8 cellular contexts compared by ENCODE assay signal in the genomic region with DNA sequence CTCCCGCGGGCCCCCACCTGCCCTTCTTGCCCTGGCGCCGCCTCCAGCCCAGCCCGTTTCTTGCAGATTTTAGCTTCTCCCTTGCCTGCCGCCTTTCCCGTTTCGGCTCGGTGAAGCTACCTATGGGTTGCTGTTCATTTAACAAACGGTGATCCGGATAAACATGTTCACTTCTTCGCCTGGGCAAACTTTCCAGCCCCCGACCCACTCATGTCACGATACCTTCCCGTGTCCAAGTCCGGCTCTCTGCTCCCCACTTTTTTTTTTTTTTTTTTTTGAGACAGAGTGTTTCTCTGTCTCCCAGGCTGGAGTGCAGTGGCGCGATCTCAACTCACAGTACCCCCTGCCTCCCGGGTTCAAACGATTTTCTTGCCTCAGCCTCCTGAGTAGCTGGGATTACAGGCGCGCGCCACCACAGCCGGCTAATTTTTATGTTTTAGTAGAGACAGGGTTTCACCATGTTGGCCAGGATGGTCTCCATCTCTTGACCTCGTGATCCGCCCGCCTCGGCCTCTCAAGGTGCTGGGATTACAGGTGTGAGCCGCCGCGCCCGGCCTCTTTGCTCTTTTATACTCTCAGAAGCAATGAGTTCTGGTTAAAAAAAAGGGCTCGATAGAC. TPM values are rescaled to one million over a fixed set of nuclear protein-coding genes. Genes with fewer than 3 reads are reported as not detected.
DNase-seq lines count a peak whose midpoint lies in the region; ATAC-seq and TF ChIP-seq lines count a peak whose summit lies in the region.

No MANE protein-coding gene starts in this region.

- H3K27ac Mint-ChIP-seq in dendritic cell treated with granulocyte-macrophage colony-stimulating factor and Interleukin-4, amounts not matched to agents 40 ng/mL and 50 ng/mL, for 4 days = peak overlapping the region; percentile 93

- H3K4me3 ChIP-seq in A673 (ENCODE audit: low read depth, low read length, poor library complexity, severe bottlenecking) (peak overlapping the region; percentile 66), muscle layer of duodenum (ENCODE audit: low read depth in 1 of 2, low read length in 2 of 2) (peak overlapping the region; percentile 75 to 87)

- TF ChIP-seq CTCF in A673 (conservative IDR thresholded peaks at IDR 0.05; ENCODE audit: low read depth, low read length) (no peak), omental fat pad (IDR thresholded peaks at IDR 0.05) (no peak)

- H3K36me3 Mint-ChIP-seq in dendritic cell treated with granulocyte-macrophage colony-stimulating factor and Interleukin-4, amounts not matched to agents 40 ng/mL and 50 ng/mL, for 4 days (ENCODE audit: low read depth) = no peaks in the 10 kb centered on the region

- no peaks in the 10 kb centered on the region for H3K27me3 Mint-ChIP-seq in dendritic cell treated with granulocyte-macrophage colony-stimulating factor and Interleukin-4, amounts not matched to agents 40 ng/mL and 50 ng/mL, for 4 days

- intact Hi-C loops in A673 (cut with micrococcal nuclease; ENCODE audit: unreplicated experiment) = no loop called here
- intact Hi-C loops in dendritic cell treated with granulocyte-macrophage colony-stimulating factor and Interleukin-4, amounts not matched to agents 40 ng/mL and 50 ng/mL, for 4 days (cut with micrococcal nuclease) = no loop called here

- H3K4me3 Mint-ChIP-seq in dendritic cell treated with granulocyte-macrophage colony-stimulating factor and Interleukin-4, amounts not matched to agents 40 ng/mL and 50 ng/mL, for 4 days = peak overlapping the region; percentile 90

- H3K27me3 ChIP-seq in A673 (replicated peaks; ENCODE audit: insufficient read depth, low read depth, low read length, poor library complexity) (no peaks in the 10 kb centered on the region), muscle layer of duodenum (ENCODE audit: low read depth, low read length) (no peaks in the 10 kb centered on the region)

- H3K36me3 ChIP-seq in A673 (ENCODE audit: insufficient read depth, low read length, poor library complexity, severe bottlenecking) (no peaks in the 10 kb centered on the region), KOPT-K1 (ENCODE audit: insufficient read depth, low read length) (no peaks in the 10 kb centered on the region), muscle layer of duodenum (ENCODE audit: control insufficient read depth in 1 of 2, insufficient read depth in 2 of 2, low read length in 2 of 2) (no peaks in the 10 kb centered on the region)

- BruUV-seq in A673 (replicated peaks; lab: Mats Ljungman, UMichigan) = TSS peak; percentile 73

- peaks cover 48% of the 10 kb centered on the region for H3K4me1 Mint-ChIP-seq in dendritic cell treated with granulocyte-macrophage colony-stimulating factor and Interleukin-4, amounts not matched to agents 40 ng/mL and 50 ng/mL, for 4 days (ENCODE audit: low read depth)

- CTCF ChIA-PET in A673 (lab: Charles Lee) = no interaction called here

- H3K9me3 Mint-ChIP-seq in dendritic cell treated with granulocyte-macrophage colony-stimulating factor and Interleukin-4, amounts not matched to agents 40 ng/mL and 50 ng/mL, for 4 days = no peaks in the 10 kb centered on the region

- H3K9me3 ChIP-seq in A673 (ENCODE audit: low read depth, low read length, poor library complexity, severe bottlenecking) (no peaks in the 10 kb centered on the region), KOPT-K1 (ENCODE audit: insufficient read depth, low read length, poor library complexity, severe bottlenecking) (no peaks in the 10 kb centered on the region), muscle layer of duodenum (ENCODE audit: control insufficient read depth in 1 of 2, low read length in 2 of 2) (no peaks in the 10 kb centered on the region)

- ATAC-seq in omental fat pad (ENCODE audit: low FRiP score) = no peak

- H3K27ac ChIP-seq in A673 (ENCODE audit: low read depth, low read length, poor library complexity, severe bottlenecking) (peak overlapping the region; percentile 96), KOPT-K1 (ENCODE audit: low read depth, low read length, poor library complexity, severe bottlenecking) (peak overlapping the region; percentile 98), muscle layer of duodenum (ENCODE audit: low read length) (peak overlapping the region; percentile 99)

- DNase-seq in A673 (ENCODE audit: low spot score) (no peak), NCI-H69 (lab: John Stamatoyannopoulos, UW) (no peak), superior temporal gyrus (ENCODE audit: extremely low spot score) (no peak), NCI-H2227 (lab: John Stamatoyannopoulos, UW; ENCODE audit: unreplicated experiment) (no peak), omental fat pad (ENCODE audit: low spot score) (no peak)

- peaks cover 3% of the 10 kb centered on the region for H3K4me1 ChIP-seq in A673 (ENCODE audit: insufficient read depth, low read length, poor library complexity, severe bottlenecking)
- peaks cover 7 to 16% of the 10 kb centered on the region in 2 donors for H3K4me1 ChIP-seq in muscle layer of duodenum (ENCODE audit: control insufficient read depth in 1 of 2, insufficient read depth in 2 of 2, low read length in 2 of 2)

- POLR2A ChIA-PET in A673 (lab: Charles Lee; ENCODE audit: low non-redundant PET) = no interaction called here

RNA-seq across cellular contexts. Expression of a gene that starts 1.0 kb away (rescaled TPM):
- total RNA-seq in A673 (2021) (2.0 and 2.6 TPM in 2 replicates), omental fat pad (10 to 100 TPM in 3 of 4 donors, 1 to 10 TPM in 1; 8.9 to 22.9 (median 12.3) TPM)
